1 cellular context compared by ENCODE assay signal in genomic region chrX:64758047-64758446, GRCh38.
TF ChIP-seq lines count a peak whose summit lies in the region.

No MANE protein-coding gene starts in this region.

TF ChIP-seq in HepG2, 621 proteins besides CTCF, POLR2A, EP300 and RAD21 (continued from another document):
- TF ChIP-seq ZBTB40 (IDR thresholded peaks at IDR 0.05) (no peak), ZBTB40 (CRISPR knock-in tag; IDR thresholded peaks at IDR 0.05) (no peak), HNF1B (CRISPR knock-in tag; IDR thresholded peaks at IDR 0.05) (no peak)
